9 cellular contexts compared by ENCODE assay signal in genomic region chr7:874036-874749, GRCh38. TPM values are rescaled to one million over a fixed set of nuclear protein-coding genes. Genes with fewer than 3 reads are reported as not detected.
A peak's percentile ranks its signal among the peaks of the same experiment; 100 is the strongest.
DNase-seq lines count a peak whose midpoint lies in the region; ATAC-seq, FAIRE-seq and TF ChIP-seq lines count a peak whose summit lies in the region.
"Had no signal": no experiment of that assay in that cellular context is flagged by ENCODE, and none has a peak within 500 bp of the region (broad histone marks: within the 10 kb centered on the region; RNA-seq: fewer than 3 reads in every experiment).

No MANE protein-coding gene starts in this region.

- CTCF ChIA-PET in activated CD4-positive, alpha-beta T cell treated with anti-CD3 and anti-CD28 coated beads for 36 hours (lab: Charles Lee), result interaction anchor here (0.6 to 2.5 kb wide), 17 partner anchors 10 to 553 kb away, joined by 3 to 15 read pairs (median 5); partner anchors contain the start of genes COX19 and SUN1

- peaks cover 22% of the 10 kb centered on the region for H3K79me2 ChIP-seq in keratinocyte (ENCODE audit: control insufficient read depth, insufficient read depth, low read length)

- no peak for ATAC-seq in activated CD4-positive, alpha-beta T cell treated with anti-CD3 and anti-CD28 coated beads for 36 hours
- ATAC-seq in HG03175 (IDR thresholded peaks at IDR 0.05; ENCODE audit: unreplicated experiment), result no peak

- peaks cover 31% of the 10 kb centered on the region for H3K4me1 Mint-ChIP-seq in activated CD4-positive, alpha-beta T cell treated with anti-CD3 and anti-CD28 coated beads for 36 hours
- peaks cover 35% of the 10 kb centered on the region for H3K4me1 Mint-ChIP-seq in activated naive CD8-positive, alpha-beta T cell (ENCODE audit: low read depth)

- no peak for TF ChIP-seq CTCF in keratinocyte (optimal IDR thresholded peaks at IDR 0.05 in 1 of 3, IDR thresholded peaks at IDR 0.05 in 1 of 3, conservative IDR thresholded peaks at IDR 0.05 in 1 of 3; ENCODE audit: extremely low read depth in 1 of 3, insufficient read depth in 2 of 3, low read length in 3 of 3)

- DNase-seq in activated CD4-positive, alpha-beta T cell treated with anti-CD3 and anti-CD28 coated beads for 36 hours, result no peak
- no peak for DNase-seq in activated CD4-positive, alpha-beta T cell treated with anti-CD3 and anti-CD28 coated beads for 1 hour
- DNase-seq in keratinocyte (ENCODE audit: low read depth, low spot score) (no peak), GF-D8 (lab: John Stamatoyannopoulos, UW) (no peak), G401 (ENCODE audit: low spot score) (no peak)

- H3K4me3 Mint-ChIP-seq in activated CD4-positive, alpha-beta T cell treated with anti-CD3 and anti-CD28 coated beads for 36 hours, result no peak overlapping the region
- no peak overlapping the region for H3K4me3 Mint-ChIP-seq in activated naive CD8-positive, alpha-beta T cell

- H3K9me3 ChIP-seq in keratinocyte (ENCODE audit: control insufficient read depth, low read depth, low read length), result no peaks in the 10 kb centered on the region
- H3K9me3 ChIP-seq: HAP-1 had no signal

- H3K27me3 Mint-ChIP-seq in activated CD4-positive, alpha-beta T cell treated with anti-CD3 and anti-CD28 coated beads for 36 hours, result no peaks in the 10 kb centered on the region
- no peaks in the 10 kb centered on the region for H3K27me3 Mint-ChIP-seq in activated naive CD8-positive, alpha-beta T cell

- H3K9me3 Mint-ChIP-seq in activated CD4-positive, alpha-beta T cell treated with anti-CD3 and anti-CD28 coated beads for 36 hours (ENCODE audit: low read depth), result no peaks in the 10 kb centered on the region
- no peaks in the 10 kb centered on the region for H3K9me3 Mint-ChIP-seq in activated naive CD8-positive, alpha-beta T cell (ENCODE audit: low read depth)

- peaks cover 16 to 20% of the 10 kb centered on the region in 2 experiments for H3K36me3 ChIP-seq in keratinocyte (ENCODE audit: control insufficient read depth in 2 of 2, extremely low read depth in 1 of 2, insufficient read depth in 2 of 2, low read length in 2 of 2)

- no peak overlapping the region for H3K4me3 ChIP-seq in keratinocyte (ENCODE audit: control insufficient read depth in 2 of 3, extremely low read depth in 1 of 3, insufficient read depth in 2 of 3, low read depth in 1 of 3, low read length in 3 of 3)
- H3K4me3 ChIP-seq: HAP-1 had no signal

- no peak for FAIRE-seq in keratinocyte (lab: Jason Lieb, UNC)

- H3K9ac ChIP-seq in keratinocyte (ENCODE audit: control insufficient read depth, extremely low read depth, insufficient read depth, low read length), result no peak overlapping the region

- H2AFZ ChIP-seq in keratinocyte (ENCODE audit: control insufficient read depth, low read length), result no peak overlapping the region

- no peaks in the 10 kb centered on the region for H3K9me1 ChIP-seq in keratinocyte (ENCODE audit: control insufficient read depth, extremely low read depth, insufficient read depth, low read length)

- peaks cover 30% of the 10 kb centered on the region for H3K36me3 Mint-ChIP-seq in activated CD4-positive, alpha-beta T cell treated with anti-CD3 and anti-CD28 coated beads for 36 hours (ENCODE audit: low read depth)
- peaks cover 5% of the 10 kb centered on the region for H3K36me3 Mint-ChIP-seq in activated naive CD8-positive, alpha-beta T cell

- H3K27ac ChIP-seq in keratinocyte (ENCODE audit: control insufficient read depth, insufficient read depth, low read length), result peak overlapping the region; percentile 67
- peak overlapping the region; percentile 28 for H3K27ac ChIP-seq in temporal lobe (ENCODE audit: low read depth, low read length)

- POLR2A ChIA-PET in activated CD4-positive, alpha-beta T cell treated with anti-CD3 and anti-CD28 coated beads for 36 hours (lab: Charles Lee), result no interaction called here

- no peaks in the 10 kb centered on the region for H4K20me1 ChIP-seq in keratinocyte (ENCODE audit: control insufficient read depth, extremely low read depth, insufficient read depth, low read length)

- peaks cover 17% of the 10 kb centered on the region for H3K4me1 ChIP-seq in keratinocyte (ENCODE audit: control insufficient read depth, extremely low read depth, insufficient read depth, low read length)

- dilution Hi-C loops in keratinocyte (cut with MboI; ENCODE audit: extremely low pct_ligation_motif_present, low sequenced_read_pairs), result no loop called here

- H3K27ac Mint-ChIP-seq in activated CD4-positive, alpha-beta T cell treated with anti-CD3 and anti-CD28 coated beads for 36 hours, result peak overlapping the region; percentile 83
- peak overlapping the region; percentile 92 for H3K27ac Mint-ChIP-seq in activated naive CD8-positive, alpha-beta T cell

- H3K4me2 ChIP-seq in keratinocyte (ENCODE audit: control insufficient read depth, extremely low read depth, insufficient read depth, low read depth, low read length), result no peak overlapping the region

- intact Hi-C loops in activated CD4-positive, alpha-beta T cell treated with anti-CD3 and anti-CD28 coated beads for 36 hours (cut with DNase I, micrococcal nuclease), result loop anchor here (5.0 to 10.0 kb wide), 3 partner anchors 57 to 661 kb away; partner anchors contain the start of genes DNAAF5 (in 1 of the 2), MAFK (in 1 of the 2) and PRKAR1B (in 1 of the 2)

- no peaks in the 10 kb centered on the region for H3K27me3 ChIP-seq in keratinocyte (ENCODE audit: control insufficient read depth, extremely low read depth, insufficient read depth, low read length)

- in situ Hi-C loops in G401 (cut with HindIII; ENCODE audit: low sequenced_read_pairs), result no loop called here

RNA-seq across cellular contexts. Expression of gene GET4, which starts 2.2 kb away (rescaled TPM):
- total RNA-seq in activated CD4-positive, alpha-beta T cell treated with anti-CD3 and anti-CD28 coated beads for 36 hours, result 10 to 100 TPM; 17.7 to 29.7 TPM
- polyA plus RNA-seq in keratinocyte, result 21.1 to 32.0 TPM (median 22.9 TPM) in 3 replicates
- 40.4 TPM for polyA plus RNA-seq in keratinocyte (2011; ENCODE audit: low read depth)
- polyA plus RNA-seq in keratinocyte (2011; cell fraction: cytosol; rRNA removed), result 14.0 and 26.1 TPM in 2 replicates
- polyA plus RNA-seq in keratinocyte (2011; cell fraction: nucleus; rRNA removed), result 50.3 and 70.5 TPM in 2 replicates
- polyA plus RNA-seq in keratinocyte (2012; ENCODE audit: low replicate concordance), result 26.7 and 47.3 TPM in 2 replicates
- polyA minus RNA-seq in keratinocyte, result 9.3 to 11.1 TPM (median 10.1 TPM) in 3 replicates
- 33.4 TPM for polyA minus RNA-seq in keratinocyte (2011; cell fraction: cytosol; rRNA and poly(A)+ RNA removed)
- 10.4 and 14.1 TPM in 2 replicates for polyA minus RNA-seq in keratinocyte (2011; cell fraction: nucleus; rRNA and poly(A)+ RNA removed)
- 17.7 TPM for total RNA-seq in temporal lobe
- total RNA-seq in G401 (2014; rRNA removed; shearing (Covaris generic)), result 98.5 and 102 TPM in 2 replicates

RNA-seq across cellular contexts. Expression of gene SUN1, which starts 41.9 kb away (rescaled TPM):
- total RNA-seq in activated CD4-positive, alpha-beta T cell treated with anti-CD3 and anti-CD28 coated beads for 36 hours, result 10 to 100 TPM; 71.3 to 74.6 TPM
- polyA plus RNA-seq in keratinocyte, result 164 to 176 TPM (median 166 TPM) in 3 replicates
- polyA plus RNA-seq in keratinocyte (2011; ENCODE audit: low read depth), result 137 TPM
- polyA plus RNA-seq in keratinocyte (2011; cell fraction: cytosol; rRNA removed), result 31.1 and 40.2 TPM in 2 replicates
- polyA plus RNA-seq in keratinocyte (2011; cell fraction: nucleus; rRNA removed), result 411 and 514 TPM in 2 replicates
- 103 and 107 TPM in 2 replicates for polyA plus RNA-seq in keratinocyte (2012; ENCODE audit: low replicate concordance)
- polyA minus RNA-seq in keratinocyte, result 141 to 263 TPM (median 162 TPM) in 3 replicates
- polyA minus RNA-seq in keratinocyte (2011; cell fraction: cytosol; rRNA and poly(A)+ RNA removed), result 93.2 TPM
- 326 and 435 TPM in 2 replicates for polyA minus RNA-seq in keratinocyte (2011; cell fraction: nucleus; rRNA and poly(A)+ RNA removed)
- 97.9 TPM for total RNA-seq in temporal lobe
- total RNA-seq in G401 (2014; rRNA removed; shearing (Covaris generic)), result 55.9 and 107 TPM in 2 replicates
